ENCODE assay signal across 8 cellular contexts in genomic region chr1:26694597-26695416, GRCh38. TPM values are rescaled to one million over a fixed set of nuclear protein-coding genes. Genes with fewer than 3 reads are reported as not detected.
DNase-seq lines count a peak whose midpoint lies in the region; ATAC-seq lines count a peak whose summit lies in the region.

No MANE protein-coding gene starts in this region.

- H3K9me3 ChIP-seq in iPS-18a (ENCODE audit: control insufficient read depth, low read depth, low read length): no peaks in the 10 kb centered on the region

- CTCF ChIA-PET in activated CD4-positive, alpha-beta memory T cell treated with anti-CD3 and anti-CD28 coated beads, Interleukin-2, amount 10 ng/mL, durations not matched to agents 7 days and 5 days (lab: Charles Lee): interaction anchor here (0.6 to 4.9 kb wide), 2 partner anchors 94 to 106 kb away, joined by 5 to 82 read pairs; partner anchors contain the start of gene PIGV

- peaks cover 3% of the 10 kb centered on the region for H3K36me3 Mint-ChIP-seq in activated naive CD4-positive, alpha-beta T cell treated with anti-CD3 and anti-CD28 coated beads, Interleukin-2, amount 50 U/mL, for 24 hours
- no peaks in the 10 kb centered on the region for H3K36me3 Mint-ChIP-seq in activated CD4-positive, alpha-beta memory T cell treated with anti-CD3 and anti-CD28 coated beads, Interleukin-2, amount 10 ng/mL, durations not matched to agents 7 days and 5 days (ENCODE audit: low read depth)

- peak overlapping the region; percentile 95 for H3K4me3 Mint-ChIP-seq in activated naive CD4-positive, alpha-beta T cell treated with anti-CD3 and anti-CD28 coated beads, Interleukin-2, amount 50 U/mL, for 24 hours
- peak overlapping the region; percentile 85 for H3K4me3 Mint-ChIP-seq in activated CD4-positive, alpha-beta memory T cell treated with anti-CD3 and anti-CD28 coated beads, Interleukin-2, amount 10 ng/mL, durations not matched to agents 7 days and 5 days

- H3K27me3 Mint-ChIP-seq in activated naive CD4-positive, alpha-beta T cell treated with anti-CD3 and anti-CD28 coated beads, Interleukin-2, amount 50 U/mL, for 24 hours: no peaks in the 10 kb centered on the region
- no peaks in the 10 kb centered on the region for H3K27me3 Mint-ChIP-seq in activated CD4-positive, alpha-beta memory T cell treated with anti-CD3 and anti-CD28 coated beads, Interleukin-2, amount 10 ng/mL, durations not matched to agents 7 days and 5 days

- peaks cover 4% of the 10 kb centered on the region for H3K36me3 ChIP-seq in iPS-18a (ENCODE audit: control insufficient read depth, low read depth, low read length)

- H3K27ac ChIP-seq in iPS-18a (ENCODE audit: low read length) (no peak overlapping the region), substantia nigra (ENCODE audit: low read depth, low read length, poor library complexity, severe bottlenecking) (peak overlapping the region; percentile 96)

- peaks cover 36% of the 10 kb centered on the region for H3K4me1 Mint-ChIP-seq in activated naive CD4-positive, alpha-beta T cell treated with anti-CD3 and anti-CD28 coated beads, Interleukin-2, amount 50 U/mL, for 24 hours
- H3K4me1 Mint-ChIP-seq in activated CD4-positive, alpha-beta memory T cell treated with anti-CD3 and anti-CD28 coated beads, Interleukin-2, amount 10 ng/mL, durations not matched to agents 7 days and 5 days: peaks cover 33% of the 10 kb centered on the region

- peak overlapping the region; percentile 80 for H3K4me3 ChIP-seq in iPS-18a (ENCODE audit: low read length)

- no peak for ATAC-seq in HG02798 (IDR thresholded peaks at IDR 0.05; ENCODE audit: poor library complexity, unreplicated experiment)

- POLR2A ChIA-PET in activated CD4-positive, alpha-beta memory T cell treated with anti-CD3 and anti-CD28 coated beads, Interleukin-2, amount 10 ng/mL, durations not matched to agents 7 days and 5 days (lab: Charles Lee): interaction anchor here (0.5 to 16.4 kb wide), 10 partner anchors 13 to 223 kb away, joined by 3 to 516 read pairs (median 24); partner anchors contain the start of genes HMGN2 and PIGV

- peak overlapping the region; percentile 68 for H3K9ac ChIP-seq in iPS-18a (ENCODE audit: low read length)

- no peak for DNase-seq in activated naive CD4-positive, alpha-beta T cell treated with anti-CD3 and anti-CD28 coated beads, Interleukin-2, amount 50 U/mL, for 16 hours
- DNase-seq in activated CD4-positive, alpha-beta memory T cell treated with anti-CD3 and anti-CD28 coated beads, Interleukin-2, amount 10 ng/mL, durations not matched to agents 7 days and 5 days: no peak
- DNase-seq in substantia nigra (lab: John Stamatoyannopoulos, UW) (no peak), CD1c-positive myeloid dendritic cell (ENCODE audit: extremely low spot score) (no peak)
- DNase-seq in stimulated activated CD4-positive, alpha-beta T cell treated with anti-CD3 and anti-CD28 coated beads, Interleukin-2, amount 100 ng/mL, for 24 hours: no peak

- H3K27ac Mint-ChIP-seq in activated naive CD4-positive, alpha-beta T cell treated with anti-CD3 and anti-CD28 coated beads, Interleukin-2, amount 50 U/mL, for 24 hours: peak overlapping the region; percentile 88
- peak overlapping the region; percentile 94 for H3K27ac Mint-ChIP-seq in activated CD4-positive, alpha-beta memory T cell treated with anti-CD3 and anti-CD28 coated beads, Interleukin-2, amount 10 ng/mL, durations not matched to agents 7 days and 5 days

- H3K9me3 Mint-ChIP-seq in activated naive CD4-positive, alpha-beta T cell treated with anti-CD3 and anti-CD28 coated beads, Interleukin-2, amount 50 U/mL, for 24 hours: no peaks in the 10 kb centered on the region
- no peaks in the 10 kb centered on the region for H3K9me3 Mint-ChIP-seq in activated CD4-positive, alpha-beta memory T cell treated with anti-CD3 and anti-CD28 coated beads, Interleukin-2, amount 10 ng/mL, durations not matched to agents 7 days and 5 days

- peaks cover 41% of the 10 kb centered on the region for H3K4me1 ChIP-seq in iPS-18a (ENCODE audit: control insufficient read depth, low read depth, low read length)

- peaks cover 11% of the 10 kb centered on the region for H3K27me3 ChIP-seq in iPS-18a (ENCODE audit: control insufficient read depth, insufficient read depth, low read length)

RNA-seq across cellular contexts. Expression of gene ARID1A, which starts 1.0 kb away (rescaled TPM):
- 10 to 100 TPM; 88.9 to 90.0 TPM for total RNA-seq in activated CD4-positive, alpha-beta memory T cell treated with anti-CD3 and anti-CD28 coated beads, Interleukin-2, amount 10 ng/mL, durations not matched to agents 7 days and 5 days
